ENCODE assay signal across 8 cellular contexts in genomic region chr12:102121328-102121727, GRCh38. TPM values are rescaled to one million over a fixed set of nuclear protein-coding genes. Genes with fewer than 3 reads are reported as not detected.
DNase-seq lines count a peak whose midpoint lies in the region; ATAC-seq and TF ChIP-seq lines count a peak whose summit lies in the region.
"Not testable (repeated sequence)": the region's sequence is repeated elsewhere in the genome, so short reads cannot be mapped to it uniquely, and the experiment has no call there.

No MANE protein-coding gene starts in this region.

- not testable (repeated sequence) for DNase-seq in AG04449 (ENCODE audit: low read depth, low spot score); GM12865 (ENCODE audit: low read depth); SK-N-MC (ENCODE audit: low read depth, low spot score); activated T-cell treated with anti-CD3 and anti-CD28 coated beads, Interleukin-2, amount 50 U/mL, for 72 hours; chondrocyte (ENCODE audit: low spot score)

- not testable (repeated sequence) for H3K27me3 ChIP-seq in iPS-15b (ENCODE audit: control insufficient read depth, insufficient read depth, low read length); neuron (ENCODE audit: insufficient read depth, low read length)

- peaks cover 6 to 20% of the 10 kb centered on the region in 2 donors for H3K36me3 Mint-ChIP-seq in activated T-cell treated with anti-CD3 and anti-CD28 coated beads, Interleukin-2, amount 50 U/mL, for 72 hours (ENCODE audit: insufficient read depth in 2 of 2)
- not testable (repeated sequence) for H3K36me3 Mint-ChIP-seq in chondrocyte (ENCODE audit: low read depth)

- peak overlapping the region; percentile 91 to 99 for H3K4me3 Mint-ChIP-seq in activated T-cell treated with anti-CD3 and anti-CD28 coated beads, Interleukin-2, amount 50 U/mL, for 72 hours
- peak overlapping the region; percentile 91 for H3K4me3 Mint-ChIP-seq in chondrocyte (ENCODE audit: unreplicated experiment)

- H3K9me3 ChIP-seq in KOPT-K1 (ENCODE audit: insufficient read depth, low read length, poor library complexity, severe bottlenecking); SK-N-MC (ENCODE audit: low read depth, low read length); iPS-15b (ENCODE audit: control insufficient read depth, insufficient read depth, low read length); neuron (ENCODE audit: low read length): not testable (repeated sequence)

- TF ChIP-seq CTCF in AG04449 (IDR thresholded peaks at IDR 0.05; ENCODE audit: insufficient read depth, low read length, missing control alignments); GM12865 (IDR thresholded peaks at IDR 0.05; ENCODE audit: insufficient read depth, low read depth, low read length, missing control alignments); chondrocyte (IDR thresholded peaks at IDR 0.05): not testable (repeated sequence)

- H3K27ac ChIP-seq in KOPT-K1 (ENCODE audit: low read depth, low read length, poor library complexity, severe bottlenecking): peak overlapping the region; percentile 78
- H3K27ac ChIP-seq in SK-N-MC: not testable (repeated sequence)

- not testable (repeated sequence) for H3K9me3 Mint-ChIP-seq in activated T-cell treated with anti-CD3 and anti-CD28 coated beads, Interleukin-2, amount 50 U/mL, for 72 hours; chondrocyte (ENCODE audit: low read depth)

- H2AFZ ChIP-seq in neuron (ENCODE audit: low read depth, low read length): peak overlapping the region; percentile 99

- not testable (repeated sequence) for H3K27me3 Mint-ChIP-seq in activated T-cell treated with anti-CD3 and anti-CD28 coated beads, Interleukin-2, amount 50 U/mL, for 72 hours (ENCODE audit: low read depth); chondrocyte (ENCODE audit: low read depth)

- CTCF ChIA-PET in AG04449 (lab: Yijun Ruan, JAX): interaction anchor here (0.8 to 1.1 kb wide), 2 partner anchors 26 to 183 kb away, joined by 3 read pairs; no protein-coding TSS in a partner anchor

- H3K36me3 ChIP-seq in KOPT-K1 (ENCODE audit: insufficient read depth, low read length): peaks cover 52% of the 10 kb centered on the region
- peaks cover 49% of the 10 kb centered on the region for H3K36me3 ChIP-seq in SK-N-MC (ENCODE audit: insufficient read depth, low read length)
- not testable (repeated sequence) for H3K36me3 ChIP-seq in iPS-15b (ENCODE audit: control insufficient read depth, insufficient read depth, low read length)
- peaks cover 25% of the 10 kb centered on the region for H3K36me3 ChIP-seq in neuron (ENCODE audit: insufficient read depth, low read length)

- peaks cover 39% of the 10 kb centered on the region for H3K4me1 Mint-ChIP-seq in activated T-cell treated with anti-CD3 and anti-CD28 coated beads, Interleukin-2, amount 50 U/mL, for 72 hours (ENCODE audit: low read depth)
- H3K4me1 Mint-ChIP-seq in chondrocyte (ENCODE audit: low read depth): peaks cover 14% of the 10 kb centered on the region

- not testable (repeated sequence) for H3K27ac Mint-ChIP-seq in activated T-cell treated with anti-CD3 and anti-CD28 coated beads, Interleukin-2, amount 50 U/mL, for 72 hours; chondrocyte (ENCODE audit: unreplicated experiment)

- not testable (repeated sequence) for ATAC-seq in activated T-cell treated with anti-CD3 and anti-CD28 coated beads, Interleukin-2, amount 50 U/mL, for 72 hours (replicated peaks in 1 of 2)

- H3K9ac ChIP-seq in SK-N-MC (ENCODE audit: insufficient read length): peak overlapping the region; percentile 93
- H3K9ac ChIP-seq in iPS-15b (ENCODE audit: low read depth, low read length): peak overlapping the region; percentile 27

- peak overlapping the region; percentile 83 for H3K4me3 ChIP-seq in AG04449 (ENCODE audit: low read depth, low read length)
- H3K4me3 ChIP-seq in GM12865 (ENCODE audit: low read depth, low read length): peak overlapping the region; percentile 93
- H3K4me3 ChIP-seq in SK-N-MC: peak overlapping the region; percentile 98
- peak overlapping the region; percentile 97 for H3K4me3 ChIP-seq in iPS-15b (ENCODE audit: low read depth, low read length)
- H3K4me3 ChIP-seq in neuron (ENCODE audit: low read length): peak overlapping the region; percentile 72

- not testable (repeated sequence) for H3K4me1 ChIP-seq in iPS-15b (ENCODE audit: control insufficient read depth, insufficient read depth, low read length)
- H3K4me1 ChIP-seq in neuron (ENCODE audit: insufficient read depth, low read length): peaks cover 15% of the 10 kb centered on the region

- POLR2A ChIA-PET in AG04449 (lab: Yijun Ruan, JAX): not testable (repeated sequence)

RNA-seq across cellular contexts. Expression of gene PARPBP, which starts 1.3 kb away (rescaled TPM):
- total RNA-seq in activated T-cell treated with anti-CD3 and anti-CD28 coated beads, Interleukin-2, amount 50 U/mL, for 72 hours: 10 to 100 TPM; 17.7 to 19.1 TPM
- total RNA-seq in chondrocyte: 3.8 to 5.2 TPM (median 3.9 TPM) in 3 replicates

RNA-seq across cellular contexts. Expression of gene NUP37, which starts 1.4 kb away (rescaled TPM):
- 100 to 1,000 TPM in 1 of 2 donors, 10 to 100 TPM in 1; 95.2 to 129 TPM for total RNA-seq in activated T-cell treated with anti-CD3 and anti-CD28 coated beads, Interleukin-2, amount 50 U/mL, for 72 hours
- 17.7 to 25.9 TPM (median 19.7 TPM) in 3 replicates for total RNA-seq in chondrocyte

RNA-seq across cellular contexts. Expression of gene WASHC3, which starts 59.5 kb away (rescaled TPM):
- total RNA-seq in activated T-cell treated with anti-CD3 and anti-CD28 coated beads, Interleukin-2, amount 50 U/mL, for 72 hours: 10 to 100 TPM; 56.6 to 66.1 TPM
- total RNA-seq in chondrocyte: 30.6 to 33.6 TPM (median 33.0 TPM) in 3 replicates
